In genomic region chr22:35311551-35311999, GRCh38 we compare ENCODE assay signal across 13 cellular contexts. TPM values are rescaled to one million over a fixed set of nuclear protein-coding genes. Genes with fewer than 3 reads are reported as not detected.
A peak's percentile ranks its signal among the peaks of the same experiment; 100 is the strongest.
DNase-seq lines count a peak whose midpoint lies in the region; ATAC-seq, FAIRE-seq and TF ChIP-seq lines count a peak whose summit lies in the region.
"Had no signal": no experiment of that assay in that cellular context is flagged by ENCODE, and none has a peak within 500 bp of the region (broad histone marks: within the 10 kb centered on the region; RNA-seq: fewer than 3 reads in every experiment).

No MANE protein-coding gene starts in this region.

- peaks cover 64% of the 10 kb centered on the region for H3K4me1 ChIP-seq in OCI-LY3 (ENCODE audit: low read length)
- H3K4me1 ChIP-seq in esophagus squamous epithelium, result peaks cover 43 to 100% (median 58%) of the 10 kb centered on the region in 3 donors
- peaks cover 9% of the 10 kb centered on the region in 2 donors for H3K4me1 ChIP-seq in small intestine (ENCODE audit: control insufficient read depth in 2 of 2, insufficient read depth in 1 of 2, low read depth in 1 of 2, low read length in 1 of 2)

- H3K27ac ChIP-seq in OCI-LY3 (ENCODE audit: low read length) (no peak overlapping the region), esophagus squamous epithelium (peak overlapping the region; percentile 63 to 91 (median 87)), small intestine (ENCODE audit: low read depth in 1 of 2, low read length in 1 of 2) (peak overlapping the region; percentile 71 to 89)

- no peak for TF ChIP-seq POLR2A in esophagus squamous epithelium (IDR thresholded peaks at IDR 0.05)

- H3K36me3 Mint-ChIP-seq in activated CD4-positive, alpha-beta memory T cell treated with anti-CD3 and anti-CD28 coated beads, Interleukin-2, amount 10 ng/mL, durations not matched to agents 7 days and 5 days (ENCODE audit: low read depth), result no peaks in the 10 kb centered on the region
- H3K36me3 Mint-ChIP-seq in activated CD4-positive, alpha-beta memory T cell treated with anti-CD3 and anti-CD28 coated beads for 36 hours, result no peaks in the 10 kb centered on the region

- peaks cover 93% of the 10 kb centered on the region for H3K4me1 Mint-ChIP-seq in activated CD4-positive, alpha-beta memory T cell treated with anti-CD3 and anti-CD28 coated beads, Interleukin-2, amount 10 ng/mL, durations not matched to agents 7 days and 5 days
- H3K4me1 Mint-ChIP-seq in activated CD4-positive, alpha-beta memory T cell treated with anti-CD3 and anti-CD28 coated beads for 36 hours (ENCODE audit: low read depth), result peaks cover 90% of the 10 kb centered on the region

- H3K36me3 ChIP-seq in OCI-LY3 (replicated peaks; ENCODE audit: low read depth, low read length), result no peaks in the 10 kb centered on the region
- H3K36me3 ChIP-seq in esophagus squamous epithelium, result peaks cover 0 to 6% (median 0%) of the 10 kb centered on the region in 3 donors
- no peaks in the 10 kb centered on the region for H3K36me3 ChIP-seq in small intestine (ENCODE audit: control insufficient read depth in 2 of 2, insufficient read depth in 2 of 2, low read length in 2 of 2)
- H3K36me3 ChIP-seq: brain microvascular endothelial cell had no signal

- no peaks in the 10 kb centered on the region for H3K9me3 Mint-ChIP-seq in activated CD4-positive, alpha-beta memory T cell treated with anti-CD3 and anti-CD28 coated beads, Interleukin-2, amount 10 ng/mL, durations not matched to agents 7 days and 5 days
- no peaks in the 10 kb centered on the region for H3K9me3 Mint-ChIP-seq in activated CD4-positive, alpha-beta memory T cell treated with anti-CD3 and anti-CD28 coated beads for 36 hours
- H3K9me3 Mint-ChIP-seq: activated T-cell treated with anti-CD3 and anti-CD28 coated beads, Interleukin-2, amount 50 U/mL, for 24 hours had no signal

- DNase-seq in activated CD4-positive, alpha-beta memory T cell treated with anti-CD3 and anti-CD28 coated beads, Interleukin-2, amount 10 ng/mL, durations not matched to agents 7 days and 5 days, result no peak
- DNase-seq in activated CD4-positive, alpha-beta memory T cell treated with anti-CD3 and anti-CD28 coated beads for 36 hours, result no peak
- DNase-seq in esophagus squamous epithelium (lab: John Stamatoyannopoulos, UW) (no peak), small intestine (no peak), hippocampal formation (lab: John Stamatoyannopoulos, UW) (no peak), NCI-H524 treated with DMSO at 0.1 percent for 48 hours (lab: John Stamatoyannopoulos, UW) (no peak)
- DNase-seq: ACHN, brain microvascular endothelial cell, T1000 had no signal

- POLR2A ChIA-PET in activated CD4-positive, alpha-beta memory T cell treated with anti-CD3 and anti-CD28 coated beads, Interleukin-2, amount 10 ng/mL, durations not matched to agents 7 days and 5 days (lab: Charles Lee), result interaction anchor here (1.0 to 2.2 kb wide), 3 partner anchors 12 to 54 kb away, joined by 6 to 18 read pairs (median 6); partner anchors contain the start of genes HMGXB4 and TOM1
- POLR2A ChIA-PET in activated CD4-positive, alpha-beta memory T cell treated with anti-CD3 and anti-CD28 coated beads for 36 hours (lab: Charles Lee), result interaction anchor here (0.6 to 1.7 kb wide), 2 partner anchors 8 to 10 kb away, joined by 3 to 4 read pairs; no protein-coding TSS in a partner anchor

- no peaks in the 10 kb centered on the region for H4K20me1 ChIP-seq in OCI-LY3 (ENCODE audit: insufficient read depth, low read length)

- H3K79me2 ChIP-seq in OCI-LY3 (ENCODE audit: low read length), result no peaks in the 10 kb centered on the region

- CTCF ChIA-PET in activated CD4-positive, alpha-beta memory T cell treated with anti-CD3 and anti-CD28 coated beads, Interleukin-2, amount 10 ng/mL, durations not matched to agents 7 days and 5 days (lab: Charles Lee), result interaction anchor here (0.9 kb wide), 1 partner anchor 19 kb away, joined by 4 read pairs; no protein-coding TSS in a partner anchor
- CTCF ChIA-PET in activated CD4-positive, alpha-beta memory T cell treated with anti-CD3 and anti-CD28 coated beads for 36 hours (lab: Charles Lee), result interaction anchor here (1.1 kb wide), 2 partner anchors 22 to 272 kb away, joined by 3 to 5 read pairs; no protein-coding TSS in a partner anchor

- H3K27me3 Mint-ChIP-seq in activated CD4-positive, alpha-beta memory T cell treated with anti-CD3 and anti-CD28 coated beads, Interleukin-2, amount 10 ng/mL, durations not matched to agents 7 days and 5 days, result no peaks in the 10 kb centered on the region
- no peaks in the 10 kb centered on the region for H3K27me3 Mint-ChIP-seq in activated CD4-positive, alpha-beta memory T cell treated with anti-CD3 and anti-CD28 coated beads for 36 hours
- H3K27me3 Mint-ChIP-seq: activated T-cell treated with anti-CD3 and anti-CD28 coated beads, Interleukin-2, amount 50 U/mL, for 24 hours had no signal

- no peak for TF ChIP-seq CTCF in OCI-LY3 (IDR thresholded peaks at IDR 0.05; ENCODE audit: low read depth, low read length)
- no peak for TF ChIP-seq CTCF in esophagus squamous epithelium (IDR thresholded peaks at IDR 0.05)

- H3K27ac Mint-ChIP-seq in activated CD4-positive, alpha-beta memory T cell treated with anti-CD3 and anti-CD28 coated beads, Interleukin-2, amount 10 ng/mL, durations not matched to agents 7 days and 5 days, result peak overlapping the region; percentile 61
- no peak overlapping the region for H3K27ac Mint-ChIP-seq in activated CD4-positive, alpha-beta memory T cell treated with anti-CD3 and anti-CD28 coated beads for 36 hours

- no peak overlapping the region for H3K4me3 ChIP-seq in OCI-LY3 (ENCODE audit: low read length)
- no peak overlapping the region for H3K4me3 ChIP-seq in esophagus squamous epithelium
- H3K4me3 ChIP-seq in small intestine (ENCODE audit: low read depth in 1 of 2, low read length in 2 of 2), result no peak overlapping the region
- H3K4me3 ChIP-seq: mucosa of descending colon had no signal

- no peak for FAIRE-seq in small intestine (lab: Jason Lieb, UNC)

- no peak overlapping the region for H3K4me3 Mint-ChIP-seq in activated CD4-positive, alpha-beta memory T cell treated with anti-CD3 and anti-CD28 coated beads, Interleukin-2, amount 10 ng/mL, durations not matched to agents 7 days and 5 days
- H3K4me3 Mint-ChIP-seq in activated CD4-positive, alpha-beta memory T cell treated with anti-CD3 and anti-CD28 coated beads for 36 hours, result no peak overlapping the region
- H3K4me3 Mint-ChIP-seq: activated T-cell treated with anti-CD3 and anti-CD28 coated beads, Interleukin-2, amount 50 U/mL, for 24 hours had no signal

- no peaks in the 10 kb centered on the region for H3K27me3 ChIP-seq in OCI-LY3 (ENCODE audit: low read depth, low read length)
- no peaks in the 10 kb centered on the region for H3K27me3 ChIP-seq in esophagus squamous epithelium
- H3K27me3 ChIP-seq in small intestine (ENCODE audit: control insufficient read depth in 2 of 2, insufficient read depth in 2 of 2, low read length in 2 of 2), result no peaks in the 10 kb centered on the region
- H3K27me3 ChIP-seq: brain microvascular endothelial cell had no signal

- no peak overlapping the region; the same call in 1 of the 2 replicates for H3K9ac ChIP-seq in OCI-LY3 (ENCODE audit: low read length)

- H3K9me3 ChIP-seq in OCI-LY3 (ENCODE audit: insufficient read depth, low read length) (no peaks in the 10 kb centered on the region), esophagus squamous epithelium (no peaks in the 10 kb centered on the region), small intestine (ENCODE audit: control insufficient read depth, low read depth) (no peaks in the 10 kb centered on the region)
- H3K9me3 ChIP-seq: mucosa of descending colon had no signal

- WGBS in esophagus squamous epithelium, 2 donors, result 58% methylated on average over 4 of the region's 8 CpGs; no CpG with 5 or more reads in 1 of the 2 donors
- 77 to 89% (median 88%) methylated on average over 8 of the region's 8 CpGs for WGBS in small intestine, 3 donors

- ATAC-seq in esophagus mucosa, result no peak

- intact Hi-C loops in activated CD4-positive, alpha-beta memory T cell treated with anti-CD3 and anti-CD28 coated beads for 36 hours (cut with micrococcal nuclease), result no loop called here
- intact Hi-C loops in esophagus squamous epithelium (cut with DNase I), result no loop called here

- peak overlapping the region; percentile 37 for H3K4me2 ChIP-seq in OCI-LY3 (ENCODE audit: low read length)

- no peak overlapping the region for H2AFZ ChIP-seq in OCI-LY3 (ENCODE audit: low read depth, low read length)

RNA-seq across cellular contexts. Expression of gene TOM1, which starts 11.9 kb away (rescaled TPM):
- total RNA-seq in activated CD4-positive, alpha-beta memory T cell treated with anti-CD3 and anti-CD28 coated beads, Interleukin-2, amount 10 ng/mL, durations not matched to agents 7 days and 5 days, result 10 to 100 TPM; 37.3 to 41.4 TPM
- total RNA-seq in activated CD4-positive, alpha-beta memory T cell treated with anti-CD3 and anti-CD28 coated beads for 36 hours, result 10 to 100 TPM; 29.8 to 31.1 TPM
- 100 to 1,000 TPM in 2 of 4 donors, 10 to 100 TPM in 2; 72.1 to 145 (median 106) TPM for total RNA-seq in esophagus squamous epithelium
- polyA plus RNA-seq in small intestine, result 100 to 1,000 TPM in 2 of 3 donors, 10 to 100 TPM in 1; 46.6 to 112 (median 101) TPM
- total RNA-seq in esophagus mucosa, result 88.2 TPM

RNA-seq across cellular contexts. Expression of gene HMGXB4, which starts 54.3 kb away (rescaled TPM):
- total RNA-seq in activated CD4-positive, alpha-beta memory T cell treated with anti-CD3 and anti-CD28 coated beads, Interleukin-2, amount 10 ng/mL, durations not matched to agents 7 days and 5 days, result 10 to 100 TPM; 32.5 to 36.6 TPM
- 10 to 100 TPM; 33.9 to 35.7 TPM for total RNA-seq in activated CD4-positive, alpha-beta memory T cell treated with anti-CD3 and anti-CD28 coated beads for 36 hours
- total RNA-seq in esophagus squamous epithelium (10 to 100 TPM; 10.2 to 20.1 (median 13.5) TPM), esophagus mucosa (13.1 TPM)
- polyA plus RNA-seq in small intestine, result 10 to 100 TPM in 1 of 3 donors, 1 to 10 TPM in 2; 7.0 to 10.7 (median 7.2) TPM
